ENCODE assay signal across 31 cellular contexts in genomic region chr20:61257596-61257995, GRCh38. TPM values are rescaled to one million over a fixed set of nuclear protein-coding genes. Genes with fewer than 3 reads are reported as not detected.
"Had no signal": no experiment of that assay in that cellular context is flagged by ENCODE, and none has a peak within 500 bp of the region (broad histone marks: within the 10 kb centered on the region; RNA-seq: fewer than 3 reads in every experiment).

No MANE protein-coding gene starts in this region.

- H3K4me3 Mint-ChIP-seq: dendritic cell treated with granulocyte-macrophage colony-stimulating factor and Interleukin-4, amounts not matched to agents 40 ng/mL and 50 ng/mL, for 4 days; endodermal cell; memory B cell; naive B cell; natural killer cell treated with Interleukin-12 subunit alpha and Interleukin-12 subunit beta and Interleukin-15 and Interleukin-18, amount 100 ng/mL, for 72 hours; neural crest cell; stimulated activated effector memory CD8-positive, alpha-beta T cell treated with anti-CD3 and anti-CD28 coated beads, Interleukin-12 subunit alpha, Interleukin-12 subunit beta, amount 100 ng/mL, for 72 hours had no signal

- H3K79me2 ChIP-seq: parathyroid adenoma had no signal

- DNase-seq: colonic mucosa; effector CD8-positive, alpha-beta T cell; endodermal cell; foreskin fibroblast; gastrocnemius medialis; head of caudate nucleus; kidney glomerular epithelial cell; naive B cell; right cardiac atrium; sigmoid colon; stimulated activated CD4-positive, alpha-beta T cell treated with anti-CD3 and anti-CD28 coated beads, Interleukin-2, amount 100 ng/mL, for 24 hours; stimulated activated CD4-positive, alpha-beta T cell treated with anti-CD3 and anti-CD28 coated beads, Interleukin-4, amount 100 ng/mL, for 24 hours; stimulated activated naive CD4-positive, alpha-beta T cell treated with Interleukin-2 at 50 U/mL for 16 hours; stomach; thyroid gland; trophoblast cell had no signal

- H3K4me1 Mint-ChIP-seq: memory B cell had no signal

- H3K9me3 Mint-ChIP-seq: dendritic cell treated with granulocyte-macrophage colony-stimulating factor and Interleukin-4, amounts not matched to agents 40 ng/mL and 50 ng/mL, for 4 days; endodermal cell; natural killer cell treated with Interleukin-12 subunit alpha and Interleukin-12 subunit beta and Interleukin-15 and Interleukin-18, amount 100 ng/mL, for 72 hours; neural crest cell; stimulated activated effector memory CD8-positive, alpha-beta T cell treated with anti-CD3 and anti-CD28 coated beads, Interleukin-12 subunit alpha, Interleukin-12 subunit beta, amount 100 ng/mL, for 72 hours had no signal

- H3K9me3 ChIP-seq: colonic mucosa, gastrocnemius medialis, neutrophil, prostate gland, sigmoid colon, thyroid gland, vagina had no signal

- H3K27ac Mint-ChIP-seq: dendritic cell treated with granulocyte-macrophage colony-stimulating factor and Interleukin-4, amounts not matched to agents 40 ng/mL and 50 ng/mL, for 4 days; endodermal cell; memory B cell; naive B cell; natural killer cell treated with Interleukin-12 subunit alpha and Interleukin-12 subunit beta and Interleukin-15 and Interleukin-18, amount 100 ng/mL, for 72 hours; stimulated activated effector memory CD8-positive, alpha-beta T cell treated with anti-CD3 and anti-CD28 coated beads, Interleukin-12 subunit alpha, Interleukin-12 subunit beta, amount 100 ng/mL, for 72 hours had no signal

- H2AFZ ChIP-seq: parathyroid adenoma had no signal

- H3K27ac ChIP-seq: colonic mucosa, epithelial cell of prostate, gastrocnemius medialis, neutrophil, parathyroid adenoma, prostate gland, sigmoid colon, stomach, thyroid gland, vagina had no signal

- H3K27me3 ChIP-seq: thyroid gland had no signal

- H3K9ac ChIP-seq: parathyroid adenoma had no signal

- H3K36me3 ChIP-seq: colonic mucosa, gastrocnemius medialis, neutrophil, prostate gland, sigmoid colon, stomach, thyroid gland, vagina had no signal

- FAIRE-seq: islet of Langerhans had no signal

- H3K36me3 Mint-ChIP-seq: memory B cell; naive B cell; natural killer cell treated with Interleukin-12 subunit alpha and Interleukin-12 subunit beta and Interleukin-15 and Interleukin-18, amount 100 ng/mL, for 72 hours; stimulated activated effector memory CD8-positive, alpha-beta T cell treated with anti-CD3 and anti-CD28 coated beads, Interleukin-12 subunit alpha, Interleukin-12 subunit beta, amount 100 ng/mL, for 72 hours had no signal

- H3K4me3 ChIP-seq: colonic mucosa, gastrocnemius medialis, lung, prostate gland, sigmoid colon, stomach, thyroid gland, vagina had no signal

- ATAC-seq: esophagus mucosa; gastrocnemius medialis; left lobe of liver; natural killer cell treated with Interleukin-12 subunit alpha and Interleukin-12 subunit beta and Interleukin-15 and Interleukin-18, amount 100 ng/mL, for 72 hours; right cardiac atrium; stimulated activated effector memory CD8-positive, alpha-beta T cell treated with anti-CD3 and anti-CD28 coated beads, Interleukin-12 subunit alpha, Interleukin-12 subunit beta, amount 100 ng/mL, for 72 hours had no signal

- H3K4me1 ChIP-seq: colonic mucosa, gastrocnemius medialis, parathyroid adenoma, prostate gland had no signal

RNA-seq across cellular contexts. Expression of gene CDH4, which starts 5.5 kb away (rescaled TPM):
- total RNA-seq: esophagus mucosa; left lobe of liver; natural killer cell treated with Interleukin-12 subunit alpha and Interleukin-12 subunit beta and Interleukin-15 and Interleukin-18, amount 100 ng/mL, for 72 hours; subcutaneous adipose tissue had no signal
